ENCODE assay signal across 9 cellular contexts in the genomic region with DNA sequence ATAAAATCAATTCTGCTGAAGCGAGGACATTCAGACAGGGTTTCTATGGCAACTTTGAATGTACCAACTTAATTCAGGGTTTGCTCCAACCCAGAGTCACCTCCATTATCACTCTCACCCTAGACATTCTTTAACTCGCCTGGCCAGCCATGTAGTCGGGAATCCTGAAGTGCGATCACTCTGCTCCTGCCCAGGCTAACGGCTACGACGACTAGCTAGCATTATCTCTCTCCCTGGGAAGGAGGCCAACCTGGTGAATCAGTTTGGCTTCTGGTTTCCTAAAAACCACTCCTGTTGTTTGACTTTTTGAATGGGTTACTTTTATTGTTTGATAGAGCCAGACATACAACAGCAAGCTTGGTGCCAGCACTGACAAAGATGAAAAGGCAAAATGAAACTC. TPM values are rescaled to one million over a fixed set of nuclear protein-coding genes. Genes with fewer than 3 reads are reported as not detected.
DNase-seq lines count a peak whose midpoint lies in the region; ATAC-seq and TF ChIP-seq lines count a peak whose summit lies in the region.
"Had no signal": no experiment of that assay in that cellular context is flagged by ENCODE, and none has a peak within 500 bp of the region (broad histone marks: within the 10 kb centered on the region; RNA-seq: fewer than 3 reads in every experiment).

No MANE protein-coding gene starts in this region.

- H4K20me1 ChIP-seq in H9 (ENCODE audit: control insufficient read depth, insufficient read depth, insufficient read length) = no peaks in the 10 kb centered on the region

- no peak overlapping the region for H3K23ac ChIP-seq in H9 (ENCODE audit: insufficient read length, low read depth, low read length)

- 0 out of 7 replicates have a peak overlapping the region, but pooled peaks of 1 of the 3 experiments have one; percentile 12 for H3K27ac Mint-ChIP-seq in H9
- H3K27ac Mint-ChIP-seq in activated naive CD4-positive, alpha-beta T cell treated with anti-CD3 and anti-CD28 coated beads, Interleukin-2, amount 50 U/mL, for 72 hours = no peak overlapping the region
- H3K27ac Mint-ChIP-seq: activated CD4-positive, alpha-beta memory T cell treated with anti-CD3 and anti-CD28 coated beads for 36 hours had no signal

- H3K9ac ChIP-seq in H9 (ENCODE audit: extremely low read depth, insufficient read length, low read length) = no peak overlapping the region

- no peaks in the 10 kb centered on the region for H3K9me3 ChIP-seq in H9 (ENCODE audit: control insufficient read depth, low read depth, low read length)
- H3K9me3 ChIP-seq in RWPE2 (ENCODE audit: severe bottlenecking) = no peaks in the 10 kb centered on the region

- H2BK12ac ChIP-seq in H9 (ENCODE audit: insufficient read length, low read depth, low read length) = no peak overlapping the region

- H3K4me1 ChIP-seq in H9 (ENCODE audit: insufficient read depth, low read length) = no peaks in the 10 kb centered on the region
- H3K4me1 ChIP-seq in RWPE2 (ENCODE audit: insufficient read depth, poor library complexity, severe bottlenecking) = peaks cover 3% of the 10 kb centered on the region

- no peak overlapping the region for H3K4ac ChIP-seq in H9 (ENCODE audit: low read depth, low read length)

- no peaks in the 10 kb centered on the region for H3K36me3 ChIP-seq in RWPE2 (ENCODE audit: low read depth)

- H2AK5ac ChIP-seq in H9 (ENCODE audit: insufficient read length, low read length) = no peak overlapping the region

- H2BK15ac ChIP-seq in H9 (ENCODE audit: low read depth, low read length) = no peak overlapping the region

- H4K91ac ChIP-seq in H9 (ENCODE audit: insufficient read length, low read depth, low read length) = no peak overlapping the region

- H3K4me3 Mint-ChIP-seq in H9 = peak overlapping the region; percentile 0 to 22; a peak in 1 of 5 replicates
- H3K4me3 Mint-ChIP-seq: activated CD4-positive, alpha-beta memory T cell treated with anti-CD3 and anti-CD28 coated beads for 36 hours had no signal

- H2BK120ac ChIP-seq in H9 (ENCODE audit: low read depth, low read length, poor library complexity, severe bottlenecking) = no peak overlapping the region

- no peak overlapping the region for H3K4me3 ChIP-seq in RWPE2 (ENCODE audit: severe bottlenecking)
- no peak overlapping the region for H3K4me3 ChIP-seq in foreskin fibroblast (ENCODE audit: low read depth in 1 of 2, low read length in 2 of 2)

- no peaks in the 10 kb centered on the region for H3K79me1 ChIP-seq in H9 (ENCODE audit: insufficient read depth, low read depth, low read length, poor library complexity, severe bottlenecking)

- no peaks in the 10 kb centered on the region for H3K23me2 ChIP-seq in H9 (ENCODE audit: insufficient read length, low read depth, low read length, poor library complexity, severe bottlenecking)

- DNase-seq in H9 = no peak
- no peak for DNase-seq in RWPE2 (ENCODE audit: low spot score)
- peak; percentile 13 to 57 for DNase-seq in foreskin fibroblast
- peak; percentile 18 for DNase-seq in retina
- no peak for DNase-seq in activated naive CD4-positive, alpha-beta T cell treated with anti-CD3 and anti-CD28 coated beads, Interleukin-2, amount 50 U/mL, for 72 hours (ENCODE audit: low spot score in 2 of 2)
- no peak for DNase-seq in DMS53 (lab: John Stamatoyannopoulos, UW)
- DNase-seq: activated CD4-positive, alpha-beta memory T cell treated with anti-CD3 and anti-CD28 coated beads for 36 hours; posterior cingulate gyrus had no signal

- ATAC-seq in RWPE2 (ENCODE audit: low read depth) (peak; percentile 72), HG03097 (IDR thresholded peaks at IDR 0.05; ENCODE audit: low FRiP score, unreplicated experiment) (no peak)
- ATAC-seq in activated naive CD4-positive, alpha-beta T cell treated with anti-CD3 and anti-CD28 coated beads, Interleukin-2, amount 50 U/mL, for 72 hours = no peak

- no peaks in the 10 kb centered on the region; the same call in none of the 2 replicates for H3K27me3 Mint-ChIP-seq in H9 (ENCODE audit: low read depth)

- no peak overlapping the region for H3K14ac ChIP-seq in H9 (ENCODE audit: insufficient read depth, low read length)

- no peaks in the 10 kb centered on the region for H3K27me3 ChIP-seq in H9 (ENCODE audit: insufficient read depth, low read length)
- H3K27me3 ChIP-seq in RWPE2 (ENCODE audit: insufficient read depth, poor library complexity, severe bottlenecking) = no peaks in the 10 kb centered on the region

- H3K9me3 Mint-ChIP-seq in H9 = no peaks in the 10 kb centered on the region; a peak in 1 of 5 replicates
- no peaks in the 10 kb centered on the region for H3K9me3 Mint-ChIP-seq in activated naive CD4-positive, alpha-beta T cell treated with anti-CD3 and anti-CD28 coated beads, Interleukin-2, amount 50 U/mL, for 72 hours
- H3K9me3 Mint-ChIP-seq: activated CD4-positive, alpha-beta memory T cell treated with anti-CD3 and anti-CD28 coated beads for 36 hours had no signal

- H3K27ac ChIP-seq in H9 (ENCODE audit: insufficient read length, low read depth, low read length) (no peak overlapping the region), RWPE2 (ENCODE audit: poor library complexity, severe bottlenecking) (no peak overlapping the region)

- TF ChIP-seq CTCF in H9 (conservative IDR thresholded peaks at IDR 0.05) (no peak), RWPE2 (IDR thresholded peaks at IDR 0.05; ENCODE audit: poor library complexity, severe bottlenecking) (no peak), foreskin fibroblast (IDR thresholded peaks at IDR 0.05; ENCODE audit: low read depth, low read length) (no peak)

- peak overlapping the region; percentile 56 for H3K4me2 ChIP-seq in H9 (ENCODE audit: insufficient read depth, insufficient read length, low read length)

- H3T11ph ChIP-seq in H9 (ENCODE audit: low read length) = no peak overlapping the region

- no peak overlapping the region for H2BK20ac ChIP-seq in H9 (ENCODE audit: low read depth, low read length, poor library complexity, severe bottlenecking)

- H4K5ac ChIP-seq in H9 (ENCODE audit: insufficient read length, low read depth, low read length) = no peak overlapping the region

- no peak overlapping the region for H3K18ac ChIP-seq in H9 (ENCODE audit: insufficient read length, low read depth, low read length)

- no peaks in the 10 kb centered on the region for H3K79me2 ChIP-seq in H9 (ENCODE audit: insufficient read depth, low read length)

- no peaks in the 10 kb centered on the region for H3K36me3 Mint-ChIP-seq in H9 (ENCODE audit: insufficient read depth in 1 of 3, low read depth in 3 of 3)
- H3K36me3 Mint-ChIP-seq in activated naive CD4-positive, alpha-beta T cell treated with anti-CD3 and anti-CD28 coated beads, Interleukin-2, amount 50 U/mL, for 72 hours = no peaks in the 10 kb centered on the region
- H3K36me3 Mint-ChIP-seq: activated CD4-positive, alpha-beta memory T cell treated with anti-CD3 and anti-CD28 coated beads for 36 hours had no signal

- H2AFZ ChIP-seq in H9 (ENCODE audit: low read length) = no peak overlapping the region

- no peak overlapping the region for H4K8ac ChIP-seq in H9 (replicated peaks; ENCODE audit: insufficient read length, low read depth, low read length)

- no peak overlapping the region for H2BK5ac ChIP-seq in H9 (ENCODE audit: insufficient read length, low read length)

- no peak overlapping the region for H3K56ac ChIP-seq in H9 (ENCODE audit: insufficient read length, low read depth, low read length)

- peaks cover 19 to 20% of the 10 kb centered on the region in 2 experiments for H3K4me1 Mint-ChIP-seq in H9

- no CpG with 5 or more reads among the region's 7 CpGs for WGBS in H9 (ENCODE audit: extremely low coverage, insufficient read length, low lambda C conversion rate)

RNA-seq across cellular contexts. Expression of a gene that starts 38.9 kb away (rescaled TPM):
- 11.9 and 12.1 TPM in 2 replicates for total RNA-seq in H9 (2021)
- 10 to 100 TPM in 1 of 2 donors, 1 to 10 TPM in 1; 5.2 to 17.4 TPM for total RNA-seq in activated naive CD4-positive, alpha-beta T cell treated with anti-CD3 and anti-CD28 coated beads, Interleukin-2, amount 50 U/mL, for 72 hours

Comparison
In these comparisons a context has a peak if more than half of its experiments do, and no peak if none do; other contexts are left out.
1. DNase-seq: peak in foreskin fibroblast (2 of 2) and retina (single experiment); none in H9 (single experiment), RWPE2 (single experiment), activated naive CD4-positive, alpha-beta T cell treated with anti-CD3 and anti-CD28 coated beads, Interleukin-2, amount 50 U/mL, for 72 hours (0 of 2) and DMS53 (single experiment).